16 cellular contexts compared by ENCODE assay signal in genomic region chr5:77398458-77398857, GRCh38.
DNase-seq lines count a peak whose midpoint lies in the region; ATAC-seq and TF ChIP-seq lines count a peak whose summit lies in the region.
"Had no signal": no experiment of that assay in that cellular context is flagged by ENCODE, and none has a peak within 500 bp of the region (broad histone marks: within the 10 kb centered on the region; RNA-seq: fewer than 3 reads in every experiment).

No MANE protein-coding gene starts in this region.

- no peak overlapping the region for H3K4me3 Mint-ChIP-seq in mesothelial cell of epicardium
- H3K4me3 Mint-ChIP-seq: B cell; CD8-positive, alpha-beta T cell; H9; IgD-negative memory B cell had no signal

- H3K4me1 ChIP-seq in IMR-90 (ENCODE audit: control insufficient read depth, insufficient read depth, low read length): peaks cover 4% of the 10 kb centered on the region
- H3K4me1 ChIP-seq in esophagus muscularis mucosa: no peaks in the 10 kb centered on the region

- H2BK120ac ChIP-seq in IMR-90 (ENCODE audit: low read depth, low read length): no peak overlapping the region

- 0 out of 2 replicates have a peak, but pooled peaks cover 4% of the 10 kb centered on the region for H3K9me1 ChIP-seq in IMR-90 (ENCODE audit: insufficient read depth, low read length)

- no peak for TF ChIP-seq EP300 in esophagus muscularis mucosa (IDR thresholded peaks at IDR 0.05)

- H3K14ac ChIP-seq in IMR-90 (replicated peaks; ENCODE audit: low read depth, low read length): no peak overlapping the region

- no peaks in the 10 kb centered on the region for H3K79me1 ChIP-seq in IMR-90 (ENCODE audit: low read depth in 1 of 2, low read length in 2 of 2)

- H2BK5ac ChIP-seq in IMR-90 (ENCODE audit: low read depth, low read length, poor library complexity, severe bottlenecking): no peak overlapping the region

- H3K36me3 Mint-ChIP-seq in mesothelial cell of epicardium: no peaks in the 10 kb centered on the region
- H3K36me3 Mint-ChIP-seq: CD8-positive, alpha-beta T cell; IgD-negative memory B cell had no signal

- DNase-seq in IMR-90 (no peak), esophagus muscularis mucosa (ENCODE audit: extremely low spot score) (peak; percentile 74), mesothelial cell of epicardium (ENCODE audit: low spot score in 2 of 2, unreplicated experiment in 2 of 2) (no peak), kidney glomerular epithelial cell (lab: John Stamatoyannopoulos, UW) (no peak)
- no peak for DNase-seq in activated CD4-positive, alpha-beta T cell treated with anti-CD3 and anti-CD28 coated beads for 48 hours
- DNase-seq: CD8-positive, alpha-beta T cell; DMS 273 treated with DMSO at 0.1 percent for 48 hours; DMS53; DND-41; GDM1; GOT3; H9 had no signal

- no peak for TF ChIP-seq RAD21 in IMR-90 (IDR thresholded peaks at IDR 0.05; ENCODE audit: low read length)

- H2AFZ ChIP-seq in IMR-90 (replicated peaks; ENCODE audit: low read length, poor library complexity): peak overlapping the region; percentile 60

- no peak overlapping the region for H3K4me2 ChIP-seq in IMR-90 (ENCODE audit: low read depth, low read length)
- H3K4me2 ChIP-seq: BLaER1 treated with 17β-estradiol and CSF1 and Interleukin-3, amounts not matched to agents 10 nM and 100 nM had no signal

- no TSS peak for BruUV-seq in IMR-90 (replicated peaks; lab: Mats Ljungman, UMichigan)

- peak overlapping the region; percentile 82 for H3K27ac Mint-ChIP-seq in mesothelial cell of epicardium
- H3K27ac Mint-ChIP-seq: B cell; CD8-positive, alpha-beta T cell; H9; IgD-negative memory B cell had no signal

- H3K4me1 Mint-ChIP-seq in mesothelial cell of epicardium: peaks cover 36% of the 10 kb centered on the region
- H3K4me1 Mint-ChIP-seq: B cell, IgD-negative memory B cell had no signal

- no peak overlapping the region for H3K4ac ChIP-seq in IMR-90 (ENCODE audit: low read depth, low read length)

- no peak overlapping the region for H2BK20ac ChIP-seq in IMR-90 (ENCODE audit: low read depth, low read length)

- H3K23ac ChIP-seq in IMR-90 (ENCODE audit: low read depth, low read length): no peak overlapping the region

- no peak overlapping the region for H4K5ac ChIP-seq in IMR-90 (ENCODE audit: low read depth, low read length)

- no peaks in the 10 kb centered on the region for H4K20me1 ChIP-seq in IMR-90 (ENCODE audit: insufficient read depth, low read length)
- H4K20me1 ChIP-seq: BLaER1 treated with 17β-estradiol and CSF1 and Interleukin-3, amounts not matched to agents 10 nM and 100 nM had no signal

- POLR2A ChIA-PET in IMR-90 (lab: Charles Lee; ENCODE audit: unreplicated experiment): no interaction called here

- in situ Hi-C loops in IMR-90 (cut with MboI; ENCODE audit: low sequenced_read_pairs): no loop called here

- TF ChIP-seq POLR2A in IMR-90 (IDR thresholded peaks at IDR 0.05; ENCODE audit: low read depth, low read length) (no peak), esophagus muscularis mucosa (IDR thresholded peaks at IDR 0.05; ENCODE audit: low read depth) (no peak)

- 98% methylated on average over 7 of the region's 13 CpGs; no CpG with 5 or more reads in 1 of the 2 experiments for whole genome bisulfite sequencing in IMR-90 (ENCODE audit: extremely low coverage in 2 of 2, insufficient read length in 1 of 2), 2 experiments
- 99% methylated on average over 13 of the region's 13 CpGs for WGBS in esophagus muscularis mucosa

- H3K27me3 ChIP-seq in IMR-90 (ENCODE audit: control insufficient read depth, insufficient read depth, low read length): peaks cover 7% of the 10 kb centered on the region; the same call in 1 of the 2 replicates
- H3K27me3 ChIP-seq in esophagus muscularis mucosa: no peaks in the 10 kb centered on the region
- H3K27me3 ChIP-seq: BLaER1 treated with 17β-estradiol and CSF1 and Interleukin-3, amounts not matched to agents 10 nM and 100 nM had no signal

- H3K36me3 ChIP-seq in IMR-90 (ENCODE audit: control insufficient read depth, insufficient read depth, low read length): no peaks in the 10 kb centered on the region
- H3K36me3 ChIP-seq in esophagus muscularis mucosa: no peaks in the 10 kb centered on the region
- H3K36me3 ChIP-seq: BLaER1 treated with 17β-estradiol and CSF1 and Interleukin-3, amounts not matched to agents 10 nM and 100 nM had no signal

- H3K9me3 ChIP-seq in IMR-90 (ENCODE audit: control insufficient read depth, insufficient read depth, low read length) (no peaks in the 10 kb centered on the region), esophagus muscularis mucosa (no peaks in the 10 kb centered on the region)
- H3K9me3 ChIP-seq: BLaER1 treated with 17β-estradiol and CSF1 and Interleukin-3, amounts not matched to agents 10 nM and 100 nM had no signal

- intact Hi-C loops in IMR-90 (cut with micrococcal nuclease): no loop called here
- intact Hi-C loops in esophagus muscularis mucosa (cut with DNase I): no loop called here

- no peak overlapping the region for H3K18ac ChIP-seq in IMR-90 (ENCODE audit: low read depth, low read length)

- no peaks in the 10 kb centered on the region for H3K27me3 Mint-ChIP-seq in mesothelial cell of epicardium (ENCODE audit: low read depth)
- H3K27me3 Mint-ChIP-seq: B cell, IgD-negative memory B cell had no signal

- H3K27ac ChIP-seq in IMR-90 (ENCODE audit: insufficient read depth, low read length) (no peak overlapping the region), esophagus muscularis mucosa (replicated peaks in 1 of 4) (no peak overlapping the region)
- H3K27ac ChIP-seq: BLaER1 treated with 17β-estradiol and CSF1 and Interleukin-3, amounts not matched to agents 10 nM and 100 nM had no signal

- ATAC-seq in IMR-90 (ENCODE audit: low read depth) (no peak), GM18517 (IDR thresholded peaks at IDR 0.05; ENCODE audit: unreplicated experiment) (no peak)
- ATAC-seq: CD8-positive, alpha-beta T cell had no signal

- H2AK9ac ChIP-seq in IMR-90 (replicated peaks; ENCODE audit: low read depth, low read length, poor library complexity): no peak overlapping the region

- H3K9ac ChIP-seq in IMR-90 (ENCODE audit: low read depth, low read length): no peak overlapping the region
- H3K9ac ChIP-seq: BLaER1 treated with 17β-estradiol and CSF1 and Interleukin-3, amounts not matched to agents 10 nM and 100 nM had no signal

- H3K9me3 Mint-ChIP-seq in mesothelial cell of epicardium: no peaks in the 10 kb centered on the region
- H3K9me3 Mint-ChIP-seq: CD8-positive, alpha-beta T cell; H9; IgD-negative memory B cell had no signal

- no peak overlapping the region for H3K56ac ChIP-seq in IMR-90 (ENCODE audit: extremely low read depth, insufficient read depth, low read length)

- H2AK5ac ChIP-seq in IMR-90 (ENCODE audit: low read depth, low read length): no peak overlapping the region

- CTCF ChIA-PET in IMR-90 (lab: Yijun Ruan, JAX): interaction anchor here (0.6 to 0.7 kb wide), 2 partner anchors 150 to 1594 kb away, joined by 3 to 4 read pairs; no protein-coding TSS in a partner anchor

- no peak for TF ChIP-seq CTCF in IMR-90 (conservative IDR thresholded peaks at IDR 0.05; ENCODE audit: low read depth, low read length)
- no peak for TF ChIP-seq CTCF in esophagus muscularis mucosa (IDR thresholded peaks at IDR 0.05)
- TF ChIP-seq CTCF in mesothelial cell of epicardium (IDR thresholded peaks at IDR 0.05; ENCODE audit: unreplicated experiment): no peak

- dilution Hi-C loops in IMR-90 (cut with HindIII; ENCODE audit: low sequenced_read_pairs, unreplicated experiment): no loop called here

- H4K8ac ChIP-seq in IMR-90 (ENCODE audit: low read depth in 2 of 2, low read length in 2 of 2): no peak overlapping the region

- H3K4me3 ChIP-seq in IMR-90 (ENCODE audit: insufficient read depth, low read depth, low read length): no peak overlapping the region
- H3K4me3 ChIP-seq in esophagus muscularis mucosa: no peak overlapping the region
- H3K4me3 ChIP-seq: BLaER1 treated with 17β-estradiol and CSF1 and Interleukin-3, amounts not matched to agents 10 nM and 100 nM had no signal

- H4K91ac ChIP-seq in IMR-90 (ENCODE audit: insufficient read depth, low read depth, low read length): no peak overlapping the region

- H2BK15ac ChIP-seq in IMR-90 (ENCODE audit: low read depth, low read length): no peak overlapping the region

TF ChIP-seq in IMR-90, 13 proteins besides CTCF, POLR2A, EP300 and RAD21:
- TF ChIP-seq USF2 (IDR thresholded peaks at IDR 0.05; ENCODE audit: low read depth, low read length) (no peak), CEBPB (IDR thresholded peaks at IDR 0.05; ENCODE audit: low read depth, low read length) (no peak), MAFK (IDR thresholded peaks at IDR 0.05; ENCODE audit: low read depth, low read length) (no peak), ELK1 (IDR thresholded peaks at IDR 0.05; ENCODE audit: borderline replicate concordance, low read depth, low read length) (no peak), CHD1 (IDR thresholded peaks at IDR 0.05; ENCODE audit: low read depth, low read length) (no peak), SMC3 (IDR thresholded peaks at IDR 0.05; ENCODE audit: low read depth, low read length) (no peak), MXI1 (IDR thresholded peaks at IDR 0.05; ENCODE audit: borderline replicate concordance, low read depth, low read length) (no peak), RFX5 (IDR thresholded peaks at IDR 0.05; ENCODE audit: low read depth, low read length) (no peak), NFE2L2 (IDR thresholded peaks at IDR 0.05; ENCODE audit: low read depth, low read length) (no peak), BHLHE40 (IDR thresholded peaks at IDR 0.05; ENCODE audit: low read depth, low read length) (no peak), RCOR1 (IDR thresholded peaks at IDR 0.05; ENCODE audit: insufficient replicate concordance, low read length) (no peak), MAZ (IDR thresholded peaks at IDR 0.05; ENCODE audit: borderline replicate concordance, low read depth, low read length) (no peak), FOS (IDR thresholded peaks at IDR 0.05; ENCODE audit: low read depth, low read length) (no peak)
